In genomic region chr6:155534678-155535077, GRCh38 we compare ENCODE assay signal across 7 cellular contexts.
"Had no signal": no experiment of that assay in that cellular context is flagged by ENCODE, and none has a peak within 500 bp of the region (broad histone marks: within the 10 kb centered on the region; RNA-seq: fewer than 3 reads in every experiment).

No MANE protein-coding gene starts in this region.

- FAIRE-seq: G401.6, GM12891, GM12892, GM18507, GM19239 had no signal

- DNase-seq: GDM1, GF-D8 had no signal
